8 cellular contexts compared by ENCODE assay signal in the genomic region with DNA sequence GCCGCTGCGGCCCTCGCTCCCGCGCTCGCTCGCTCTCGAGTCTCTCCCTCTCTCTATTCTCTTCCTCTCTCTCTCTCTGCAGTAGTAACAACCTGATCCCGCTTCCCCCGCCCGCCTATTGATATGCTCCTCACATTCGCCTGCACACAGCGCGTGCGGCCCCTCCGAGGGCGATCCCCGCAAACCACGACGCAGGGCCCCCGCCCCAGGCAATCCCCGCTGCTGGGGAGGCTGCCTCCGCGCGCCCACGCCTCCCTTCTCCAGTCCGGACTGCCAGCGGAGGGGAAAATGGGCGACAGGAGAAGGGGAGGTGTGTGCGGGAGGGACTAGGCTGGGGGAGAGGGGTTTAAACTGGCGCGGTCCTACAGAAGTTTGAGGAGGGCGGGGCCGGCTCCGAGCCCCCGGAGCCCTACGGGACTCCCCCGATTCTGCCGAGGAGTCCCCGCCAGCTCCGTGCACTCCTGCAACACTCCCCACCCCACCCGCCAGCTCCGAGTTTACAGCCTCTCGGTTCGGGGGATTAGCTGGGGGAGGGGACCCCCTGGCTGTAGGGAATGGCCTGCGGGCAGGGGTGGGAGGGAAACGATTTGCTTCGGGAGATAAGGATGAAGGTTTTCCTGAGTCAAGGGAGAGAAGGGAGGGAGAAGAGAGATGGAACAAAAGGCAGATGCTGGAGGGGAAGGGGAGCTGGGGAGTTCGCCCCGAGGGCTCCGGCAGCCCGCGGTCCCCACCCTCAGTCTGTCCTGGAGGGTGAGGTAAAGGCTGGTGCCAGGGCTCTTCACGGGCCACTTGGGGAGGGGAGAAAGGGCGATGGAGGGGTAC.
DNase-seq lines count a peak whose midpoint lies in the region; ATAC-seq, FAIRE-seq and TF ChIP-seq lines count a peak whose summit lies in the region.

No MANE protein-coding gene starts in this region.

- peaks cover 20% of the 10 kb centered on the region; the same call in 1 of the 2 replicates for H4K20me1 ChIP-seq in K562 (replicated peaks; ENCODE audit: control insufficient read depth, insufficient read depth, low read length)

- H3K9me3 ChIP-seq in K562 (replicated peaks; ENCODE audit: control insufficient read depth, insufficient read depth, low read depth, low read length), result no peaks in the 10 kb centered on the region
- no peaks in the 10 kb centered on the region for H3K9me3 ChIP-seq in mucosa of rectum (ENCODE audit: control insufficient read depth in 2 of 2, low read length in 2 of 2)

- H3K79me2 ChIP-seq in K562 (ENCODE audit: control insufficient read depth, insufficient read depth, low read length), result no peaks in the 10 kb centered on the region

- intact Hi-C loops in K562 (cut with micrococcal nuclease), result no loop called here

- ATAC-seq in K562 (no peak), HG03460 (IDR thresholded peaks at IDR 0.05; ENCODE audit: unreplicated experiment) (no peak), HG03439 (IDR thresholded peaks at IDR 0.05; ENCODE audit: unreplicated experiment) (no peak)

- H2AFZ ChIP-seq in K562 (ENCODE audit: low read depth, low read length), result no peak overlapping the region

- H3K4me1 ChIP-seq in K562 (replicated peaks in 1 of 2; ENCODE audit: control insufficient read depth in 2 of 2, insufficient read depth in 2 of 2, low read length in 2 of 2), result peaks cover 0 to 23% of the 10 kb centered on the region in 2 experiments; a peak in 2 of 5 replicates
- peaks cover 15 to 16% of the 10 kb centered on the region in 2 donors for H3K4me1 ChIP-seq in mucosa of rectum (ENCODE audit: control insufficient read depth in 2 of 2, insufficient read depth in 2 of 2, low read length in 2 of 2)

- TF ChIP-seq POLR2A in K562 (conservative IDR thresholded peaks at IDR 0.05), result no peak

- peaks cover 71% of the 10 kb centered on the region for H3K27me3 Mint-ChIP-seq in HFFc6 (ENCODE audit: insufficient read depth)

- H3K9me1 ChIP-seq in K562 (ENCODE audit: control insufficient read depth, insufficient read depth, low read length), result no peaks in the 10 kb centered on the region

- TF ChIP-seq RAD21 in K562 (CRISPR knock-in tag; conservative IDR thresholded peaks at IDR 0.05 in 1 of 2, IDR thresholded peaks at IDR 0.05 in 1 of 2), result no peak

- no peaks in the 10 kb centered on the region for H3K36me3 ChIP-seq in K562 (ENCODE audit: control insufficient read depth, insufficient read depth, low read length)
- no peaks in the 10 kb centered on the region for H3K36me3 ChIP-seq in mucosa of rectum (ENCODE audit: control insufficient read depth in 2 of 2, insufficient read depth in 2 of 2, low read length in 2 of 2)

- no peak overlapping the region for H3K27ac Mint-ChIP-seq in HFFc6

- H3K36me3 Mint-ChIP-seq in HFFc6 (ENCODE audit: low read depth), result no peaks in the 10 kb centered on the region

- TF ChIP-seq CTCF in K562 (IDR thresholded peaks at IDR 0.05 in 2 of 3, conservative IDR thresholded peaks at IDR 0.05 in 1 of 3; ENCODE audit: insufficient read depth in 2 of 3, low read depth in 1 of 3, low read length in 3 of 3) (no peak), HFFc6 (IDR thresholded peaks at IDR 0.05) (no peak)

- H3K9ac ChIP-seq in K562 (ENCODE audit: insufficient read depth in 1 of 2, low read depth in 2 of 2, low read length in 2 of 2) (no peak overlapping the region; a peak in 1 of 4 replicates), mucosa of rectum (ENCODE audit: low read depth in 1 of 2, low read length in 2 of 2) (no peak overlapping the region)

- H3K4me1 Mint-ChIP-seq in HFFc6 (ENCODE audit: low read depth), result peaks cover 23% of the 10 kb centered on the region

- peak; percentile 27 to 34 for DNase-seq in stimulated activated CD4-positive, alpha-beta T cell treated with anti-CD3 and anti-CD28 coated beads, Interleukin-2, amount 100 ng/mL, for 24 hours
- DNase-seq in stimulated activated CD4-positive, alpha-beta T cell treated with anti-CD3 and anti-CD28 coated beads, Interleukin-4, amount 100 ng/mL, for 24 hours, result no peak
- peak in 2 of 4 experiments; percentile 33 to 38 for DNase-seq in K562 (ENCODE audit: extremely low read depth in 1 of 4, low spot score in 3 of 4)
- no peak for DNase-seq in cerebellar nuclear complex (lab: John Stamatoyannopoulos, UW)
- DNase-seq in HFFc6, result no peak

- H3K27me3 ChIP-seq in K562 (ENCODE audit: control insufficient read depth in 2 of 2, insufficient read depth in 2 of 2, low read length in 2 of 2), result peaks cover 46 to 79% of the 10 kb centered on the region in 2 experiments
- H3K27me3 ChIP-seq in mucosa of rectum (ENCODE audit: control insufficient read depth in 2 of 2, insufficient read depth in 2 of 2, low read length in 2 of 2), result peaks cover 13 to 24% of the 10 kb centered on the region in 2 donors

- under 1% methylated on average over 21 of the region's 55 CpGs for WGBS in K562 (ENCODE audit: insufficient coverage, low coverage, missing lambda C conversion rate)

- POLR2A ChIA-PET in K562 (lab: Yijun Ruan, JAX), result interaction anchor here (0.6 to 1.2 kb wide), 2 partner anchors 9 to 218 kb away, joined by 3 to 5 read pairs; no protein-coding TSS in a partner anchor

- CTCF ChIA-PET in K562 (lab: Yijun Ruan, JAX; ENCODE audit: low intra/inter-chr PET ratio), result no interaction called here

- BruUV-seq in K562 (replicated peaks; lab: Mats Ljungman, UMichigan), result no TSS peak

- H3K4me3 ChIP-seq in K562 (no peak overlapping the region), mucosa of rectum (ENCODE audit: low read length in 2 of 2) (peak overlapping the region; percentile 26 to 35)

- in situ Hi-C loops in K562 (cut with MboI), result no loop called here

- no peak overlapping the region for H3K27ac ChIP-seq in K562 (ENCODE audit: extremely low read depth, low read depth, low read length)
- H3K27ac ChIP-seq in mucosa of rectum (ENCODE audit: low read depth in 2 of 2, low read length in 2 of 2), result no peak overlapping the region

- FAIRE-seq in K562 (lab: Jason Lieb, UNC), result no peak

- TF ChIP-seq EP300 in K562 (IDR thresholded peaks at IDR 0.05; ENCODE audit: low read length), result no peak

- H3K4me2 ChIP-seq in K562 (ENCODE audit: insufficient read depth, low read length), result no peak overlapping the region

- H3K4me3 Mint-ChIP-seq in HFFc6, result no peak overlapping the region; the same call in 1 of the 2 replicates

- no peaks in the 10 kb centered on the region for H3K9me3 Mint-ChIP-seq in HFFc6

TF ChIP-seq in K562, 482 proteins besides CTCF, POLR2A, EP300 and RAD21:
- TF ChIP-seq, protein P1, sequence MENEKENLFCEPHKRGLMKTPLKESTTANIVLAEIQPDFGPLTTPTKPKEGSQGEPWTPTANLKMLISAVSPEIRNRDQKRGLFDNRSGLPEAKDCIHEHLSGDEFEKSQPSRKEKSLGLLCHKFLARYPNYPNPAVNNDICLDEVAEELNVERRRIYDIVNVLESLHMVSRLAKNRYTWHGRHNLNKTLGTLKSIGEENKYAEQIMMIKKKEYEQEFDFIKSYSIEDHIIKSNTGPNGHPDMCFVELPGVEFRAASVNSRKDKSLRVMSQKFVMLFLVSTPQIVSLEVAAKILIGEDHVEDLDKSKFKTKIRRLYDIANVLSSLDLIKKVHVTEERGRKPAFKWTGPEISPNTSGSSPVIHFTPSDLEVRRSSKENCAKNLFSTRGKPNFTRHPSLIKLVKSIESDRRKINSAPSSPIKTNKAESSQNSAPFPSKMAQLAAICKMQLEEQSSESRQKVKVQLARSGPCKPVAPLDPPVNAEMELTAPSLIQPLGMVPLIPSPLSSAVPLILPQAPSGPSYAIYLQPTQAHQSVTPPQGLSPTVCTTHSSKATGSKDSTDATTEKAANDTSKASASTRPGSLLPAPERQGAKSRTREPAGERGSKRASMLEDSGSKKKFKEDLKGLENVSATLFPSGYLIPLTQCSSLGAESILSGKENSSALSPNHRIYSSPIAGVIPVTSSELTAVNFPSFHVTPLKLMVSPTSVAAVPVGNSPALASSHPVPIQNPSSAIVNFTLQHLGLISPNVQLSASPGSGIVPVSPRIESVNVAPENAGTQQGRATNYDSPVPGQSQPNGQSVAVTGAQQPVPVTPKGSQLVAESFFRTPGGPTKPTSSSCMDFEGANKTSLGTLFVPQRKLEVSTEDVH (IDR thresholded peaks at IDR 0.05; ENCODE audit: low read depth, partially characterized antibody), result no peak
- TF ChIP-seq PCBP1 (IDR thresholded peaks at IDR 0.05; ENCODE audit: low read depth, low read length, poor library complexity, severe bottlenecking), result peak; percentile 37
- TF ChIP-seq ZNF12 (CRISPR knock-in tag; IDR thresholded peaks at IDR 0.05), result no peak
- peak; percentile 37; the same call in 1 of the 2 replicates for TF ChIP-seq EGR1 (conservative IDR thresholded peaks at IDR 0.05)
- TF ChIP-seq RBM14 (IDR thresholded peaks at IDR 0.05; ENCODE audit: borderline replicate concordance, insufficient read depth, low read depth, low read length), result 0 out of 2 replicates have a peak, but pooled peaks have one; percentile 54
- TF ChIP-seq HDAC8 (tag; IDR thresholded peaks at IDR 0.05), result no peak
- no peak for TF ChIP-seq DIDO1 (tag; IDR thresholded peaks at IDR 0.05; ENCODE audit: low read depth)
- TF ChIP-seq ZKSCAN1 (IDR thresholded peaks at IDR 0.05; ENCODE audit: low read depth, low read length), result no peak
- TF ChIP-seq, protein P2, sequence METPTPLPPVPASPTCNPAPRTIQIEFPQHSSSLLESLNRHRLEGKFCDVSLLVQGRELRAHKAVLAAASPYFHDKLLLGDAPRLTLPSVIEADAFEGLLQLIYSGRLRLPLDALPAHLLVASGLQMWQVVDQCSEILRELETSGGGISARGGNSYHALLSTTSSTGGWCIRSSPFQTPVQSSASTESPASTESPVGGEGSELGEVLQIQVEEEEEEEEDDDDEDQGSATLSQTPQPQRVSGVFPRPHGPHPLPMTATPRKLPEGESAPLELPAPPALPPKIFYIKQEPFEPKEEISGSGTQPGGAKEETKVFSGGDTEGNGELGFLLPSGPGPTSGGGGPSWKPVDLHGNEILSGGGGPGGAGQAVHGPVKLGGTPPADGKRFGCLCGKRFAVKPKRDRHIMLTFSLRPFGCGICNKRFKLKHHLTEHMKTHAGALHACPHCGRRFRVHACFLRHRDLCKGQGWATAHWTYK (CRISPR knock-in tag; IDR thresholded peaks at IDR 0.05), result no peak
- no peak for TF ChIP-seq YBX1 (IDR thresholded peaks at IDR 0.05)
- TF ChIP-seq BCL6 (CRISPR knock-in tag; IDR thresholded peaks at IDR 0.05), result no peak
- no peak for TF ChIP-seq ETV1 (tag; conservative IDR thresholded peaks at IDR 0.05; ENCODE audit: low read depth)
- no peak for TF ChIP-seq EWSR1 (IDR thresholded peaks at IDR 0.05; ENCODE audit: borderline replicate concordance, low read depth, partially characterized antibody)

Comparison
In these comparisons a context has a peak if more than half of its experiments do, and no peak if none do; other contexts are left out.
1. DNase-seq: peak in stimulated activated CD4-positive, alpha-beta T cell treated with anti-CD3 and anti-CD28 coated beads, Interleukin-2, amount 100 ng/mL, for 24 hours (2 of 2); none in stimulated activated CD4-positive, alpha-beta T cell treated with anti-CD3 and anti-CD28 coated beads, Interleukin-4, amount 100 ng/mL, for 24 hours (single experiment), cerebellar nuclear complex (0 of 2) and HFFc6 (single experiment).